8 cellular contexts compared by ENCODE assay signal in genomic region chr5:143557061-143557818, GRCh38.
DNase-seq lines count a peak whose midpoint lies in the region; ATAC-seq and TF ChIP-seq lines count a peak whose summit lies in the region.
"Had no signal": no experiment of that assay in that cellular context is flagged by ENCODE, and none has a peak within 500 bp of the region (broad histone marks: within the 10 kb centered on the region; RNA-seq: fewer than 3 reads in every experiment).

No MANE protein-coding gene starts in this region.

- peaks cover 10% of the 10 kb centered on the region; the same call in 1 of the 2 replicates for H3K4me1 ChIP-seq in SJCRH30
- peaks cover 0 to 17% (median 8%) of the 10 kb centered on the region in 4 donors for H3K4me1 ChIP-seq in upper lobe of left lung

- TF ChIP-seq CTCF in GM12865 (IDR thresholded peaks at IDR 0.05; ENCODE audit: insufficient read depth, low read depth, low read length, missing control alignments) (no peak), upper lobe of left lung (IDR thresholded peaks at IDR 0.05) (no peak)

- TF ChIP-seq POLR2A in upper lobe of left lung (IDR thresholded peaks at IDR 0.05), result no peak

- H3K9me3 ChIP-seq in SJCRH30 (replicated peaks), result 0 out of 2 replicates have a peak, but pooled peaks cover 2% of the 10 kb centered on the region
- no peaks in the 10 kb centered on the region for H3K9me3 ChIP-seq in upper lobe of left lung

- H3K36me3 ChIP-seq in SJCRH30 (no peaks in the 10 kb centered on the region), upper lobe of left lung (no peaks in the 10 kb centered on the region)

- intact Hi-C loops in sciatic nerve (cut with DNase I), result no loop called here

- H3K27ac ChIP-seq in SJCRH30, result no peak overlapping the region
- no peak overlapping the region for H3K27ac ChIP-seq in upper lobe of left lung

- no peak overlapping the region for H3K4me3 ChIP-seq in GM12865 (ENCODE audit: low read depth, low read length)
- H3K4me3 ChIP-seq in SJCRH30, result no peak overlapping the region
- no peak overlapping the region for H3K4me3 ChIP-seq in upper lobe of left lung

- DNase-seq in GM12865 (ENCODE audit: low read depth) (peak; percentile 27), SJCRH30 (peak; percentile 6 to 24), myocyte (ENCODE audit: low read depth) (peak; percentile 63), sciatic nerve (ENCODE audit: low spot score) (no peak), upper lobe of left lung (no peak)
- DNase-seq in central memory CD4-positive, alpha-beta T cell, result no peak
- DNase-seq: stimulated activated CD4-positive, alpha-beta T cell treated with anti-CD3 and anti-CD28 coated beads, Interleukin-12 subunit alpha, Interleukin-12 subunit beta, amount 100 ng/mL, for 4 hours had no signal

- ATAC-seq in HG02973 (IDR thresholded peaks at IDR 0.05; ENCODE audit: unreplicated experiment) (peak; percentile 70), sciatic nerve (no peak), upper lobe of left lung (ENCODE audit: low FRiP score in 2 of 2) (no peak)

- H3K27me3 ChIP-seq in SJCRH30 (no peaks in the 10 kb centered on the region), upper lobe of left lung (no peaks in the 10 kb centered on the region)

- WGBS in upper lobe of left lung, 2 donors, result 24 to 28% methylated on average over 3 of the region's 3 CpGs

- no peak for TF ChIP-seq EP300 in upper lobe of left lung (IDR thresholded peaks at IDR 0.05)

Comparison
In these comparisons a context has a peak if more than half of its experiments do, and no peak if none do; other contexts are left out.
1. DNase-seq: peak in GM12865 (single experiment), SJCRH30 (2 of 2) and myocyte (single experiment); none in sciatic nerve (single experiment), upper lobe of left lung (0 of 2) and central memory CD4-positive, alpha-beta T cell (single experiment).